ENCODE assay signal across 26 cellular contexts in genomic region chr6:131843768-131844167, GRCh38.
"Had no signal": no experiment of that assay in that cellular context is flagged by ENCODE, and none has a peak within 500 bp of the region (broad histone marks: within the 10 kb centered on the region; RNA-seq: fewer than 3 reads in every experiment).

No MANE protein-coding gene starts in this region.

- H3K4me3 ChIP-seq: adrenal gland, MG63 had no signal

- H3K36me3 ChIP-seq: adrenal gland, MG63 had no signal

- H3K9me3 ChIP-seq: adrenal gland, MG63 had no signal

- DNase-seq: activated CD4-positive, CD25-positive, alpha-beta regulatory T cell; activated CD8-positive, alpha-beta memory T cell treated with anti-CD3 and anti-CD28 coated beads, Interleukin-2, amount 50 U/mL, for 48 hours; activated CD8-positive, alpha-beta T cell treated with anti-CD3 and anti-CD28 coated beads for 36 hours; activated naive CD4-positive, alpha-beta T cell treated with anti-CD3 and anti-CD28 coated beads, Interleukin-2, amount 50 U/mL, for 16 hours; activated naive CD8-positive, alpha-beta T cell treated with anti-CD3 and anti-CD28 coated beads, Interleukin-2, amount 10 ng/mL, durations not matched to agents 7 days and 5 days; activated T-cell treated with anti-CD3 and anti-CD28 coated beads, Interleukin-2, amount 50 U/mL, for 1 hour; adrenal gland; anterior cingulate cortex; central memory CD4-positive, alpha-beta T cell; MG63; MV-4-11; NCI-H1092 treated with DMSO at 0.1 percent for 48 hours; NCI-H1417 treated with DMSO at 0.1 percent for 48 hours; NCI-H1694; NCI-H2029; NCI-H2107; NCI-H2171 treated with DMSO at 0.1 percent for 48 hours; NCI-H226; NCI-H526; NCI-H82; NK-92 treated with Interleukin-12 subunit alpha and Interleukin-12 subunit beta, amount 100 ng/mL, for 24 hours; OCI-M1; SHP77 treated with DMSO at 0.1 percent for 48 hours; T-helper 2 cell; T1000 had no signal

- H3K27me3 ChIP-seq: adrenal gland, MG63 had no signal

- ATAC-seq: activated CD8-positive, alpha-beta T cell treated with anti-CD3 and anti-CD28 coated beads for 36 hours had no signal

- H3K4me1 ChIP-seq: adrenal gland had no signal

- H3K27ac ChIP-seq: adrenal gland, VCaP had no signal
